In the genomic region with DNA sequence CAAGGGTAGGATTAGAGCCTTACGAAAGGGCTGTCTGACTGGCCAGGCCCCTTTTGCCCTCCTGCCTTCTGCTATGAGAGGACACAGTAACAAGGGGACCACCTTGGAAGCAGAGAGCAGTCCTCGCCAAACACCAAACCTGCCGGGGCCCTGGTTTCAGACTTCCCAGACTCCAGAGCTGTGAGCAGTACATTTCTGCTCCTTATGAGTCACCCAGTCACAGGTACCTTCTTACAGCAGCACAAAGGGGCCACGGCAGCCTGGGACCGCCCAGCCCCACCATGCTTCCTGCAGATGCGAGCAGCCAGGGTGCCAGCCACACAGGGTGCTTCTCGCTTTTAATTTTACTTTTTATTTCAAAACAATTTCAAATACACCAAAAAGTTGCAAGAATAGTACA, we compare ENCODE assay signal across 15 cellular contexts. TPM values are rescaled to one million over a fixed set of nuclear protein-coding genes. Genes with fewer than 3 reads are reported as not detected.
DNase-seq lines count a peak whose midpoint lies in the region; ATAC-seq and TF ChIP-seq lines count a peak whose summit lies in the region.
"Had no signal": no experiment of that assay in that cellular context is flagged by ENCODE, and none has a peak within 500 bp of the region (broad histone marks: within the 10 kb centered on the region; RNA-seq: fewer than 3 reads in every experiment).

No MANE protein-coding gene starts in this region.

- WGBS in neuronal stem cell (ENCODE audit: extremely low coverage in 2 of 2, insufficient read length in 2 of 2, insufficient replicate concordance in 1 of 2), 2 donors: no CpG with 5 or more reads among the region's 7 CpGs

- H3K23ac ChIP-seq in neuronal stem cell (ENCODE audit: low read depth, low read length, poor library complexity): no peak overlapping the region

- no peaks in the 10 kb centered on the region for H3K9me3 ChIP-seq in CD8-positive, alpha-beta T cell (ENCODE audit: low read length)
- H3K9me3 ChIP-seq in Panc1 (ENCODE audit: control insufficient read depth, insufficient read depth, low read depth, low read length) (no peaks in the 10 kb centered on the region), neuronal stem cell (replicated peaks in 1 of 2; ENCODE audit: control insufficient read depth in 2 of 2, insufficient read depth in 1 of 2, low read depth in 1 of 2, low read length in 2 of 2) (no peaks in the 10 kb centered on the region)
- H3K9me3 ChIP-seq: breast epithelium, thyroid gland had no signal

- no peaks in the 10 kb centered on the region for H3K36me3 ChIP-seq in CD8-positive, alpha-beta T cell (ENCODE audit: insufficient read depth, low read length)
- no peaks in the 10 kb centered on the region for H3K36me3 ChIP-seq in Panc1 (ENCODE audit: control insufficient read depth, insufficient read depth, low read length)
- no peaks in the 10 kb centered on the region for H3K36me3 ChIP-seq in neuronal stem cell (replicated peaks in 1 of 2; ENCODE audit: control insufficient read depth in 2 of 2, insufficient read depth in 2 of 2, low read length in 2 of 2)
- H3K36me3 ChIP-seq: breast epithelium, thyroid gland had no signal

- H3K4me3 ChIP-seq in CD8-positive, alpha-beta T cell (ENCODE audit: low read depth, low read length): no peak overlapping the region
- H3K4me3 ChIP-seq in Panc1 (ENCODE audit: low read depth in 2 of 2, low read length in 2 of 2) (no peak overlapping the region), neuronal stem cell (ENCODE audit: low read length in 2 of 2) (no peak overlapping the region)
- H3K4me3 ChIP-seq: breast epithelium, thyroid gland had no signal

- H2BK5ac ChIP-seq in neuronal stem cell (ENCODE audit: low read length): peak overlapping the region; percentile 43

- no peak overlapping the region for H3K14ac ChIP-seq in neuronal stem cell (ENCODE audit: low read length)

- H3K9me3 Mint-ChIP-seq in CD8-positive, alpha-beta T cell: no peaks in the 10 kb centered on the region
- H3K9me3 Mint-ChIP-seq: mesothelial cell of epicardium had no signal

- ATAC-seq in CD8-positive, alpha-beta T cell: peak; percentile 75
- ATAC-seq in Panc1 (no peak), left lobe of liver (no peak)

- H3K79me1 ChIP-seq in neuronal stem cell (ENCODE audit: low read depth, low read length): peaks cover 3% of the 10 kb centered on the region

- H3K27ac ChIP-seq in CD8-positive, alpha-beta T cell (ENCODE audit: low read depth, low read length): peak overlapping the region; percentile 73
- H3K27ac ChIP-seq in Panc1 (ENCODE audit: low read length) (peak overlapping the region; percentile 29), neuronal stem cell (replicated peaks; ENCODE audit: low read length) (no peak overlapping the region)
- H3K27ac ChIP-seq: KMS-11, thyroid gland had no signal

- H4K8ac ChIP-seq in neuronal stem cell (ENCODE audit: low read depth, low read length): no peak overlapping the region

- intact Hi-C loops in CD8-positive, alpha-beta T cell (cut with DNase I, micrococcal nuclease): no loop called here
- intact Hi-C loops in Panc1 (cut with micrococcal nuclease; ENCODE audit: unreplicated experiment): no loop called here

- peaks cover 7% of the 10 kb centered on the region for H3K27me3 Mint-ChIP-seq in CD8-positive, alpha-beta T cell (ENCODE audit: low read depth)

- no peak overlapping the region for H2BK12ac ChIP-seq in neuronal stem cell (ENCODE audit: low read length)

- H2AK5ac ChIP-seq in neuronal stem cell (ENCODE audit: low read depth, low read length): no peak overlapping the region

- H3K27ac Mint-ChIP-seq in CD8-positive, alpha-beta T cell: peak overlapping the region; percentile 83
- H3K27ac Mint-ChIP-seq: CD14-positive monocyte, mesothelial cell of epicardium had no signal

- in situ Hi-C loops in Panc1 (cut with HindIII; ENCODE audit: low pct_unique_long_range_greater_than_20kb, low sequenced_read_pairs): no loop called here

- peaks cover 45% of the 10 kb centered on the region for H3K4me1 ChIP-seq in CD8-positive, alpha-beta T cell (ENCODE audit: insufficient read depth, low read length)
- peaks cover 35% of the 10 kb centered on the region for H3K4me1 ChIP-seq in Panc1 (ENCODE audit: control insufficient read depth, insufficient read depth, low read length)
- H3K4me1 ChIP-seq in neuronal stem cell (ENCODE audit: control insufficient read depth in 2 of 2, insufficient read depth in 1 of 2, low read depth in 1 of 2, low read length in 2 of 2): peaks cover 24% of the 10 kb centered on the region in 2 donors

- POLR2A ChIA-PET in CD8-positive, alpha-beta T cell (lab: Charles Lee): no interaction called here
- POLR2A ChIA-PET in Panc1 (lab: Charles Lee): no interaction called here

- H2BK120ac ChIP-seq in neuronal stem cell (ENCODE audit: low read depth, low read length): no peak overlapping the region

- H3K4ac ChIP-seq in neuronal stem cell (ENCODE audit: low read length): no peak overlapping the region

- H3K36me3 Mint-ChIP-seq in CD8-positive, alpha-beta T cell: no peaks in the 10 kb centered on the region
- H3K36me3 Mint-ChIP-seq: CD14-positive monocyte, mesothelial cell of epicardium had no signal

- H3K18ac ChIP-seq in neuronal stem cell (ENCODE audit: low read length): no peak overlapping the region

- no peak overlapping the region for H3K9ac ChIP-seq in neuronal stem cell (ENCODE audit: low read depth, low read length, poor library complexity)
- H3K9ac ChIP-seq: KMS-11 had no signal

- H2BK15ac ChIP-seq in neuronal stem cell (ENCODE audit: low read length): peak overlapping the region; percentile 79

- no peak overlapping the region for H3K4me3 Mint-ChIP-seq in CD8-positive, alpha-beta T cell
- H3K4me3 Mint-ChIP-seq: CD14-positive monocyte, mesothelial cell of epicardium had no signal

- no TSS peak for BruUV-seq in Panc1 (replicated peaks; lab: Mats Ljungman, UMichigan)

- no peaks in the 10 kb centered on the region for H3K4me1 Mint-ChIP-seq in CD8-positive, alpha-beta T cell (ENCODE audit: low read depth)

- DNase-seq in CD8-positive, alpha-beta T cell: peak in 2 of 7 experiments; percentile 51 to 55
- DNase-seq in Panc1 (ENCODE audit: low read depth, low spot score) (no peak), neuronal stem cell (ENCODE audit: low spot score) (no peak), NCI-H510A (lab: John Stamatoyannopoulos, UW) (no peak), globus pallidus (ENCODE audit: low spot score) (no peak), left lobe of liver (ENCODE audit: low spot score) (no peak)
- peak; percentile 29 for DNase-seq in central memory CD4-positive, alpha-beta T cell
- DNase-seq: activated CD4-positive, CD25-positive, alpha-beta regulatory T cell; NCI-H1417 treated with DMSO at 0.1 percent for 48 hours; NCI-H226 had no signal

- no peak overlapping the region for H2AFZ ChIP-seq in neuronal stem cell (ENCODE audit: low read length)

- no peak overlapping the region for H4K91ac ChIP-seq in neuronal stem cell (ENCODE audit: low read depth, low read length, poor library complexity)

- no peaks in the 10 kb centered on the region for H3K27me3 ChIP-seq in CD8-positive, alpha-beta T cell (ENCODE audit: insufficient read depth, low read length)
- H3K27me3 ChIP-seq in Panc1 (ENCODE audit: control insufficient read depth, insufficient read depth, low read length) (no peaks in the 10 kb centered on the region), neuronal stem cell (ENCODE audit: control insufficient read depth in 3 of 3, insufficient read depth in 3 of 3, low read depth in 1 of 3, low read length in 3 of 3) (peaks cover 0 to 3% (median 0%) of the 10 kb centered on the region in 3 experiments)
- H3K27me3 ChIP-seq: breast epithelium, thyroid gland had no signal

- H3K4me2 ChIP-seq in neuronal stem cell (ENCODE audit: insufficient read depth, low read length, poor library complexity, severe bottlenecking): no peak overlapping the region
- H3K4me2 ChIP-seq: KMS-11 had no signal

- CTCF ChIA-PET in CD8-positive, alpha-beta T cell (lab: Charles Lee): no interaction called here
- CTCF ChIA-PET in Panc1 (lab: Charles Lee): no interaction called here

- TF ChIP-seq CTCF in CD8-positive, alpha-beta T cell (IDR thresholded peaks at IDR 0.05): no peak
- no peak for TF ChIP-seq CTCF in Panc1 (IDR thresholded peaks at IDR 0.05)

RNA-seq across cellular contexts. Expression of a gene that starts 17.2 kb away (rescaled TPM):
- 10 to 100 TPM; 54.7 to 56.7 TPM for total RNA-seq in CD8-positive, alpha-beta T cell
- total RNA-seq in Panc1 (2021; ENCODE audit: unreplicated experiment): 59.6 TPM
- 68.4 TPM for polyA plus RNA-seq in Panc1 (2012; ENCODE audit: insufficient read length)
- 33.3 TPM for polyA plus RNA-seq in neuronal stem cell (2013, experiment 1 of 2)
- 32.4 TPM for polyA plus RNA-seq in neuronal stem cell (2013, experiment 2 of 2)
- total RNA-seq in left lobe of liver: 17.5 TPM
